12 cellular contexts compared by ENCODE assay signal in the genomic region with DNA sequence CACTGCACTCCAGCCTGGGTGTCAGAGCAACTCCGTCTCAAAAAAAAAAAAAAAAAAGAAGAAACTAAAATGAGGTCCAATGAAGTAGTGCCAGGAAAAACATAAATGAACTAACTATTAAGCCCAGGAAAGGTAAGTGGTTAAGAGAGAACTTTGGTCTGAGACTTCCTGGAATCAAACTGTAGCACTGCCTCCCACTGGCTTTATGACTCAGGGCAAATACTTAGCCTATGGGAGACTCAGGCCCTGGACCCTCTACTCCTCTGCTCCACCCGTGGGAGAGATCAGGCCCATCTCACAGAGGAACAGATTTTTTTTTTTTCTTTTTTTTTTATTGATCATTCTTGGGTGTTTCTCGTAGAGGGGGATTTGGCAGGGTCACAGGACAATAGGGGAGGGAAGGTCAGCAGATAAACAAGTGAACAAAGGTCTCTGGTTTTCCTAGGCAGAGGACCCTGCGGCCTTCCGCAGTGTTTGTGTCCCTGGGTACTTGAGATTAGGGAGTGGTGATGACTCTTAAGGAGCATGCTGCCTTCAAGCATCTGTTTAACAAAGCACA. TPM values are rescaled to one million over a fixed set of nuclear protein-coding genes. Genes with fewer than 3 reads are reported as not detected.
"Had no signal": no experiment of that assay in that cellular context is flagged by ENCODE, and none has a peak within 500 bp of the region (broad histone marks: within the 10 kb centered on the region; RNA-seq: fewer than 3 reads in every experiment).

No MANE protein-coding gene starts in this region.

RNA-seq across cellular contexts. Expression of a gene that starts 8.5 kb away (rescaled TPM):
- total RNA-seq: activated B cell treated with CpG ODN at 0.5 μM for 24 hours, colonic mucosa, frontal cortex, left ventricle myocardium inferior, right lobe of liver, smooth muscle cell, stomach, T-helper 17 cell, tibial nerve had no signal
- polyA plus RNA-seq: endothelial cell of umbilical vein; mammary epithelial cell; naive thymus-derived CD8-positive, alpha-beta T cell had no signal
